Comparison of ENCODE assay signal across 8 cellular contexts in the genomic region with DNA sequence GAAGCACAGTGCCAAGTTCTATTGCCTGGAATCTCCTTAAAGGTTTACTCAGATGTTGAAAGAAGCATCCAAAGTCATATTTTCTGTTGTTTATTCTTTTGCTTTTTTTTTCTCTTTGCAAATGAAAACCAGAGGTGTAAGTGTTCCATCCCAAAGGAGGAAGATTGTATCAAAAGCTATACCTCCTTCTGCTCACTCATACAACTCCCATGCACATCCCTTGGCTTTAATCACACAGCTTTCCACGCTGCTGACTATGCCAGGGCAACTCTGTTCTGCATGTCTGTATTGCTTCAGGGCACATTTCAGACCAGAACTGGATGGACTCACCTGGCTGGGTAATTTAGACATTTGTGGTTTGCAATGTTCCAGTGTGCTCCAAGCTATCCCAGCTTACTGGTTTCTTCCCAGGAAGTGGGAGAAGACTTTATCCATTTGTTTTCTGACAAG.
A peak's percentile ranks its signal among the peaks of the same experiment; 100 is the strongest.
DNase-seq lines count a peak whose midpoint lies in the region; ATAC-seq and TF ChIP-seq lines count a peak whose summit lies in the region.

No MANE protein-coding gene starts in this region.

- H3K4me3 ChIP-seq in PC-3 (ENCODE audit: low read length) (no peak overlapping the region), fibroblast of lung (replicated peaks in 1 of 4; ENCODE audit: control extremely low read depth in 1 of 4, insufficient read depth in 1 of 4, low read depth in 3 of 4, low read length in 4 of 4) (no peak overlapping the region), gastrocnemius medialis (no peak overlapping the region)

- H3K9ac ChIP-seq in PC-3 (ENCODE audit: low read length) (no peak overlapping the region), fibroblast of lung (ENCODE audit: insufficient read depth, low read length) (no peak overlapping the region)

- H3F3A ChIP-seq in PC-3 (ENCODE audit: low read length, unreplicated experiment): peaks cover 3% of the 10 kb centered on the region

- peak; percentile 65 for DNase-seq in H4 (ENCODE audit: low spot score)
- peak; percentile 85 for DNase-seq in PC-3
- DNase-seq in fibroblast of lung (ENCODE audit: low read depth in 2 of 2): peak in 1 of 2 donors; percentile 67
- DNase-seq in gastrocnemius medialis: peak in 1 of 2 donors; percentile 24
- no peak for DNase-seq in erythroblast (lab: John Stamatoyannopoulos, UW)
- no peak for DNase-seq in stimulated activated CD4-positive, alpha-beta T cell treated with anti-CD3 and anti-CD28 coated beads, Interleukin-2, amount 100 ng/mL, for 24 hours
- no peak for DNase-seq in stimulated activated naive CD4-positive, alpha-beta T cell treated with Interleukin-2 at 50 U/mL for 16 hours (lab: John Stamatoyannopoulos, UW)

- H3K4me1 ChIP-seq in PC-3 (ENCODE audit: insufficient read depth, low read length) (peaks cover 60% of the 10 kb centered on the region), fibroblast of lung (ENCODE audit: control insufficient read depth, extremely low read depth, insufficient read depth, low read length) (peaks cover 17% of the 10 kb centered on the region), gastrocnemius medialis (peaks cover 32 to 33% of the 10 kb centered on the region in 2 donors)

- H3K36me3 ChIP-seq in PC-3 (ENCODE audit: low read depth, low read length) (no peaks in the 10 kb centered on the region), fibroblast of lung (ENCODE audit: control insufficient read depth, insufficient read depth, low read length) (no peaks in the 10 kb centered on the region), gastrocnemius medialis (no peaks in the 10 kb centered on the region)

- BruUV-seq in PC-3 (replicated peaks; lab: Mats Ljungman, UMichigan): no TSS peak

- H3K9me3 ChIP-seq in PC-3 (ENCODE audit: low read length) (no peaks in the 10 kb centered on the region), fibroblast of lung (ENCODE audit: control insufficient read depth, insufficient read depth, low read depth, low read length) (no peaks in the 10 kb centered on the region), gastrocnemius medialis (no peaks in the 10 kb centered on the region)

- no peak for TF ChIP-seq CTCF in PC-3 (conservative IDR thresholded peaks at IDR 0.05; ENCODE audit: low read depth, low read length)
- TF ChIP-seq CTCF in fibroblast of lung (conservative IDR thresholded peaks at IDR 0.05 in 1 of 2, IDR thresholded peaks at IDR 0.05 in 1 of 2; ENCODE audit: low read depth in 1 of 2, low read length in 2 of 2): no peak
- no peak for TF ChIP-seq CTCF in gastrocnemius medialis (IDR thresholded peaks at IDR 0.05 in 4 of 5, conservative IDR thresholded peaks at IDR 0.05 in 1 of 5)

- in situ Hi-C loops in gastrocnemius medialis (cut with MboI; ENCODE audit: low sequenced_read_pairs in 4 of 4): no loop called here

- H3K27ac ChIP-seq in PC-3 (ENCODE audit: low read length): peak overlapping the region; percentile 78
- H3K27ac ChIP-seq in fibroblast of lung (ENCODE audit: insufficient read depth, low read length): no peak overlapping the region
- H3K27ac ChIP-seq in gastrocnemius medialis: peak overlapping the region; percentile 17 to 61 (median 24)

- peak; percentile 42 for ATAC-seq in PC-3
- ATAC-seq in gastrocnemius medialis: peak; percentile 67 to 75
- no peak for ATAC-seq in HG03565 (IDR thresholded peaks at IDR 0.05; ENCODE audit: unreplicated experiment)

- POLR2A ChIA-PET in PC-3 (lab: Charles Lee; ENCODE audit: unreplicated experiment): no interaction called here

- H4K20me1 ChIP-seq in PC-3 (ENCODE audit: low read length) (no peaks in the 10 kb centered on the region), fibroblast of lung (ENCODE audit: control insufficient read depth, extremely low read depth, insufficient read depth, low read length) (no peaks in the 10 kb centered on the region)

- H3K79me2 ChIP-seq in PC-3 (ENCODE audit: low read length) (no peaks in the 10 kb centered on the region), fibroblast of lung (ENCODE audit: control insufficient read depth, insufficient read depth, low read length) (no peaks in the 10 kb centered on the region)

- CTCF ChIA-PET in PC-3 (lab: Charles Lee): no interaction called here

- H3K9me2 ChIP-seq in PC-3 (replicated peaks; ENCODE audit: low read length): no peaks in the 10 kb centered on the region

- peak overlapping the region; percentile 39 for H2AFZ ChIP-seq in PC-3 (ENCODE audit: low read length)
- no peak overlapping the region for H2AFZ ChIP-seq in fibroblast of lung (ENCODE audit: low read length)

- intact Hi-C loops in PC-3 (cut with micrococcal nuclease): loop anchor here (10.0 kb wide), 3 partner anchors 122 to 788 kb away; no protein-coding TSS in a partner anchor
- intact Hi-C loops in gastrocnemius medialis (cut with DNase I; ENCODE audit: low total_unique reads): loop anchor here (1.0 to 5.0 kb wide), 3 partner anchors 70 to 185 kb away; no protein-coding TSS in a partner anchor

- H3K4me2 ChIP-seq in PC-3 (ENCODE audit: low read length) (peak overlapping the region; percentile 62), fibroblast of lung (ENCODE audit: extremely low read depth, insufficient read depth, low read length) (peak overlapping the region; percentile 3)

- H3K27me3 ChIP-seq in PC-3 (ENCODE audit: low read length): no peaks in the 10 kb centered on the region
- H3K27me3 ChIP-seq in fibroblast of lung (ENCODE audit: control insufficient read depth, insufficient read depth, low read length): no peaks in the 10 kb centered on the region
- H3K27me3 ChIP-seq in gastrocnemius medialis: no peaks in the 10 kb centered on the region

- TF ChIP-seq POLR2A in gastrocnemius medialis (IDR thresholded peaks at IDR 0.05): no peak
- no peak for TF ChIP-seq POLR2A in erythroblast (IDR thresholded peaks at IDR 0.05; ENCODE audit: low read length)

Comparison
In these comparisons a context has a peak if more than half of its experiments do, and no peak if none do; other contexts are left out.
1. DNase-seq: peak in H4 (single experiment) and PC-3 (single experiment); none in erythroblast (0 of 2), stimulated activated CD4-positive, alpha-beta T cell treated with anti-CD3 and anti-CD28 coated beads, Interleukin-2, amount 100 ng/mL, for 24 hours (0 of 2) and stimulated activated naive CD4-positive, alpha-beta T cell treated with Interleukin-2 at 50 U/mL for 16 hours (single experiment).